8 cellular contexts compared by ENCODE assay signal in the genomic region with DNA sequence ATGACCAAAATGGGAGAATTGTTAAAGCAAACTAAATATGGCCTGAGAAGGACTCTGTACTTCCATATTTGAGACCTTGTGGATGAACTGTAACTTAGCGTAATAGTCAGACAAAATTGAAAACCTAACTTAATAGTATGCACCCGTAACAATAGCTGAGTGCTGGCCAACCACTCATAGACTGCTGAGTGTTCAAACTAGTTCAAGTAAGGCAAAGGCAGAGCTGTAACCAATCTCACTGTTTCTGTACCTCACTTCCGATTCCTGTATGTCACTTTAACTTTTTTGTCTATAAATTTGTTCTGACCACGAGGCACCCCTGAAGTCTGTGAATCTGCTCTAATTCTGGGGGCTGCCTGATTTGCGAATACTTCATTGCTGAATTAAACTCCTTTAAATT.
"Had no signal": no experiment of that assay in that cellular context is flagged by ENCODE, and none has a peak within 500 bp of the region (broad histone marks: within the 10 kb centered on the region; RNA-seq: fewer than 3 reads in every experiment).

No MANE protein-coding gene starts in this region.

- ATAC-seq: GM12878 had no signal

- FAIRE-seq: G401.6, GM12878, GM12891, GM12892, GM18507, GM19239 had no signal

- H3K4me3 ChIP-seq: GM12878 had no signal

- DNase-seq: GDM1, GF-D8 had no signal
